ENCODE assay signal across 8 cellular contexts in the genomic region with DNA sequence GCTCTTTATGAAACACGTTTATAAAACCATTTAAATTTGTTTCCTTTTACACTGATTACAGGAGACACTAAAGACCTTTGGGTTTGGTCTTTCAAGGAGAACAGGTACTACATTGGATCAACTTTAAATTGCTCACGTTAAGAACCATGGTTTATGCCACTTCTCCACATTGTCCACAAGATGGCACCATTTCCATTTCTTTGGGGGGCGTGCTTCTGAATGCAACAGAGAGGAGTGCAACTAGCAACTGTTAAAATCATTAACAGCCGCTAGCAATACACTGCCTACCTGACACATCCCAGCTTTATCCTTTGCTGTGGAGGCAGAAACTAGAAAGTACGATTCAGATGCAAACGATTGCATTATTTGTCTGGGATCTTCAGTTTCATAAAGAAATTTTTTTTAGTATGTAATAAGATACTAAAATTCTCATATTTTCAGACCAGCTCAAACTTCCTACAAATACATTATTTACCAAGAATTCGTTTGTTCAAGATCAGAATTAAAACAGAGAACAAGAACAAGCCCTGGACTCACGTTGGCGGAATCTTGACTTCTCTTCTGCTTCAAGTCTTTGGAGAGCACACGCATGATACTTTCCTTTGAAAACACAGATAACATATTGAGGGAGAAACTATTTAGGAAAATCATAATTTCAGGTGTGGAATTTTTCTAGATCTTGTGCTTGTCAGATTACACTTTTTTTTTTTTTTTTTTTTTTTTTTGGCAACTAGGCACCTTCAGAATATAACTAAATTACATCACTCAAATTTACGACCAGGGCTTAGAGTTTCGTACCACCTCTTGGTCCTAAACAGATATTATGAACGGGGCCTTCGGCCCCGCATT. TPM values are rescaled to one million over a fixed set of nuclear protein-coding genes. Genes with fewer than 3 reads are reported as not detected.
A peak's percentile ranks its signal among the peaks of the same experiment; 100 is the strongest.
DNase-seq lines count a peak whose midpoint lies in the region; ATAC-seq, FAIRE-seq and TF ChIP-seq lines count a peak whose summit lies in the region.

No MANE protein-coding gene starts in this region.

- no peak overlapping the region for H3K4ac ChIP-seq in H1 (replicated peaks; ENCODE audit: insufficient read length, low read depth, low read length)

- H3K14ac ChIP-seq in H1 (ENCODE audit: insufficient read length), result no peak overlapping the region

- TF ChIP-seq CTCF in activated CD8-positive, alpha-beta T cell treated with anti-CD3 and anti-CD28 coated beads for 36 hours (IDR thresholded peaks at IDR 0.05), result peak; percentile 83
- peak in 2 of 3 experiments; percentile 79; a peak in 3 of 4 replicates for TF ChIP-seq CTCF in H1 (IDR thresholded peaks at IDR 0.05; ENCODE audit: control extremely low read depth in 1 of 3, insufficient read depth in 1 of 3, low read depth in 1 of 3, low read length in 3 of 3)

- H4K8ac ChIP-seq in H1 (ENCODE audit: extremely low read depth, insufficient read depth, low read length), result no peak overlapping the region

- no peak overlapping the region for H3K23ac ChIP-seq in H1 (ENCODE audit: insufficient read length)

- no peak overlapping the region for H2BK15ac ChIP-seq in H1 (ENCODE audit: low read length)

- no peak overlapping the region for H3K56ac ChIP-seq in H1 (replicated peaks; ENCODE audit: insufficient read length, low read depth, low read length)

- peak overlapping the region; percentile 88 to 94 for H3K4me2 ChIP-seq in H1 (ENCODE audit: insufficient read depth in 1 of 2, low read depth in 2 of 2, low read length in 2 of 2)

- H3K4me1 Mint-ChIP-seq in activated CD8-positive, alpha-beta T cell treated with anti-CD3 and anti-CD28 coated beads for 36 hours (ENCODE audit: low read depth), result peaks cover 35% of the 10 kb centered on the region
- peaks cover 33% of the 10 kb centered on the region for H3K4me1 Mint-ChIP-seq in stimulated activated effector memory CD8-positive, alpha-beta T cell treated with anti-CD3 and anti-CD28 coated beads, Interleukin-12 subunit alpha, Interleukin-12 subunit beta, amount 100 ng/mL, for 72 hours

- H2BK20ac ChIP-seq in H1 (ENCODE audit: low read length), result no peak overlapping the region

- H2BK12ac ChIP-seq in H1 (ENCODE audit: low read depth, low read length), result no peak overlapping the region

- CTCF ChIA-PET in activated CD8-positive, alpha-beta T cell treated with anti-CD3 and anti-CD28 coated beads for 36 hours (lab: Charles Lee), result interaction anchor here (0.6 to 3.8 kb wide), 24 partner anchors 10 to 519 kb away, joined by 3 to 51 read pairs (median 4); partner anchors contain the start of genes CCNO, DHX29, GPX8 and MCIDAS
- CTCF ChIA-PET in H1 (lab: Charles Lee; ENCODE audit: partially characterized antibody), result interaction anchor here (0.6 to 9.0 kb wide), 9 partner anchors 9 to 1421 kb away, joined by 3 to 143 read pairs (median 4); partner anchors contain the start of genes CCNO, GPX8 and MCIDAS

- H3K36me3 ChIP-seq in H1 (ENCODE audit: control insufficient read depth in 2 of 4, insufficient read depth in 4 of 4, low read length in 3 of 4), result no peaks in the 10 kb centered on the region

- H2AFZ ChIP-seq in H1 (ENCODE audit: low read length), result no peak overlapping the region

- peaks cover 0 to 8% (median 5%) of the 10 kb centered on the region in 4 experiments; a peak in 4 of 7 replicates for H3K4me1 ChIP-seq in H1 (replicated peaks in 1 of 4; ENCODE audit: control insufficient read depth in 3 of 4, insufficient read depth in 4 of 4, low read length in 3 of 4)

- peak overlapping the region; percentile 83 for H3K4me3 Mint-ChIP-seq in activated CD8-positive, alpha-beta T cell treated with anti-CD3 and anti-CD28 coated beads for 36 hours
- peak overlapping the region; percentile 79 for H3K4me3 Mint-ChIP-seq in stimulated activated effector memory CD8-positive, alpha-beta T cell treated with anti-CD3 and anti-CD28 coated beads, Interleukin-12 subunit alpha, Interleukin-12 subunit beta, amount 100 ng/mL, for 72 hours

- H2BK5ac ChIP-seq in H1 (ENCODE audit: low read depth, low read length), result no peak overlapping the region

- H3K9me3 Mint-ChIP-seq in activated CD8-positive, alpha-beta T cell treated with anti-CD3 and anti-CD28 coated beads for 36 hours, result no peaks in the 10 kb centered on the region
- H3K9me3 Mint-ChIP-seq in stimulated activated effector memory CD8-positive, alpha-beta T cell treated with anti-CD3 and anti-CD28 coated beads, Interleukin-12 subunit alpha, Interleukin-12 subunit beta, amount 100 ng/mL, for 72 hours, result no peaks in the 10 kb centered on the region

- in situ Hi-C loops in Caki2 (cut with HindIII; ENCODE audit: low pct_unique_long_range_greater_than_20kb, low sequenced_read_pairs), result loop anchor here (10.0 kb wide), 1 partner anchor 233 kb away; no protein-coding TSS in a partner anchor

- H3K27me3 ChIP-seq in H1 (replicated peaks in 1 of 4; ENCODE audit: control insufficient read depth in 3 of 4, extremely low read depth in 1 of 4, insufficient read depth in 3 of 4, low read length in 3 of 4), result peaks cover 24 to 48% (median 38%) of the 10 kb centered on the region in 4 experiments

- no peaks in the 10 kb centered on the region for H3K36me3 Mint-ChIP-seq in activated CD8-positive, alpha-beta T cell treated with anti-CD3 and anti-CD28 coated beads for 36 hours (ENCODE audit: low read depth)
- no peaks in the 10 kb centered on the region for H3K36me3 Mint-ChIP-seq in stimulated activated effector memory CD8-positive, alpha-beta T cell treated with anti-CD3 and anti-CD28 coated beads, Interleukin-12 subunit alpha, Interleukin-12 subunit beta, amount 100 ng/mL, for 72 hours

- 15% methylated on average over 15 of the region's 15 CpGs; no CpG with 5 or more reads in 1 of the 2 experiments for WGBS in H1 (ENCODE audit: extremely low coverage in 1 of 2, insufficient coverage in 1 of 2, insufficient read length in 1 of 2, insufficient replicate concordance in 2 of 2, low coverage in 1 of 2, low lambda C conversion rate in 2 of 2, missing lambda C conversion rate in 1 of 2), 2 experiments

- TF ChIP-seq POLR2A in H1 (IDR thresholded peaks at IDR 0.05; ENCODE audit: control extremely low read depth in 1 of 2, low read depth in 2 of 2, low read length in 2 of 2), result no peak

- DNase-seq in Caki2 (ENCODE audit: low read depth), result peak; percentile 56
- peak; percentile 27 for DNase-seq in HS-27A (ENCODE audit: low read depth)
- DNase-seq in NCI-H82 treated with DMSO at 0.1 percent for 48 hours (lab: John Stamatoyannopoulos, UW; ENCODE audit: unreplicated experiment), result peak; percentile 45
- DNase-seq in activated CD8-positive, alpha-beta T cell treated with anti-CD3 and anti-CD28 coated beads for 36 hours, result peak; percentile 70
- DNase-seq in H1 (ENCODE audit: low read depth in 1 of 2, low spot score in 2 of 2), result no peak
- peak; percentile 78 for DNase-seq in midbrain (lab: John Stamatoyannopoulos, UW)
- DNase-seq in stimulated activated effector memory CD8-positive, alpha-beta T cell treated with anti-CD3 and anti-CD28 coated beads, Interleukin-12 subunit alpha, Interleukin-12 subunit beta, amount 100 ng/mL, for 72 hours (ENCODE audit: low spot score in 2 of 2), result peak; percentile 30 to 68

- H3K27me3 Mint-ChIP-seq in activated CD8-positive, alpha-beta T cell treated with anti-CD3 and anti-CD28 coated beads for 36 hours, result peaks cover 49% of the 10 kb centered on the region

- H3K27ac Mint-ChIP-seq in activated CD8-positive, alpha-beta T cell treated with anti-CD3 and anti-CD28 coated beads for 36 hours, result no peak overlapping the region
- H3K27ac Mint-ChIP-seq in stimulated activated effector memory CD8-positive, alpha-beta T cell treated with anti-CD3 and anti-CD28 coated beads, Interleukin-12 subunit alpha, Interleukin-12 subunit beta, amount 100 ng/mL, for 72 hours, result no peak overlapping the region

- H4K91ac ChIP-seq in H1 (replicated peaks; ENCODE audit: insufficient read length, low read length), result no peak overlapping the region

- no peak overlapping the region for H3K27ac ChIP-seq in H1 (ENCODE audit: low read depth, low read length)

- TF ChIP-seq RAD21 in H1 (IDR thresholded peaks at IDR 0.05 in 1 of 2, conservative IDR thresholded peaks at IDR 0.05 in 1 of 2; ENCODE audit: low read depth in 2 of 2, low read length in 2 of 2), result peak; percentile 95

- H4K5ac ChIP-seq in H1 (ENCODE audit: insufficient read length, low read depth, low read length), result no peak overlapping the region

- TF ChIP-seq EP300 in H1 (IDR thresholded peaks at IDR 0.05; ENCODE audit: borderline replicate concordance in 1 of 2, low read depth in 2 of 2, low read length in 2 of 2), result no peak

- H2AK5ac ChIP-seq in H1 (ENCODE audit: low read depth, low read length), result no peak overlapping the region

- H3K23me2 ChIP-seq in H1 (ENCODE audit: low read depth, low read length), result peaks cover 11% of the 10 kb centered on the region

- POLR2A ChIA-PET in activated CD8-positive, alpha-beta T cell treated with anti-CD3 and anti-CD28 coated beads for 36 hours (lab: Charles Lee), result interaction anchor here (0.5 to 1.4 kb wide), 2 partner anchors 10 to 292 kb away, joined by 3 to 4 read pairs; no protein-coding TSS in a partner anchor
- POLR2A ChIA-PET in H1 (lab: Charles Lee; ENCODE audit: partially characterized antibody), result interaction anchor here (0.9 to 1.2 kb wide), 2 partner anchors 13 to 48 kb away, joined by 3 read pairs; partner anchors contain the start of gene GPX8

- H3K4me3 ChIP-seq in H1 (ENCODE audit: extremely low read depth in 1 of 4, insufficient read depth in 2 of 4, low read depth in 3 of 4, low read length in 4 of 4), result peak overlapping the region; percentile 29 to 58 (median 42); a peak in 7 of 8 replicates

- peak; percentile 56 for ATAC-seq in GM21360 (IDR thresholded peaks at IDR 0.05; ENCODE audit: unreplicated experiment)
- ATAC-seq in activated CD8-positive, alpha-beta T cell treated with anti-CD3 and anti-CD28 coated beads for 36 hours, result peak; percentile 77
- ATAC-seq in stimulated activated effector memory CD8-positive, alpha-beta T cell treated with anti-CD3 and anti-CD28 coated beads, Interleukin-12 subunit alpha, Interleukin-12 subunit beta, amount 100 ng/mL, for 72 hours, result peak; percentile 74

- no peaks in the 10 kb centered on the region for H3K79me2 ChIP-seq in H1 (ENCODE audit: control insufficient read depth in 1 of 2, insufficient read depth in 2 of 2, low read length in 2 of 2)

- intact Hi-C loops in activated CD8-positive, alpha-beta T cell treated with anti-CD3 and anti-CD28 coated beads for 36 hours (cut with micrococcal nuclease), result loop anchor here (5.0 kb wide), 3 partner anchors 60 to 520 kb away; partner anchors contain the start of genes CCNO, DHX29 and MTREX

- H2BK120ac ChIP-seq in H1 (replicated peaks; ENCODE audit: low read depth, low read length), result no peak overlapping the region

- FAIRE-seq in H1 (lab: Jason Lieb, UNC), result peak; percentile 94

- H3K79me1 ChIP-seq in H1 (ENCODE audit: low read depth, low read length), result no peaks in the 10 kb centered on the region

- peaks cover 5 to 9% of the 10 kb centered on the region in 2 experiments for H4K20me1 ChIP-seq in H1 (replicated peaks in 1 of 2; ENCODE audit: control insufficient read depth in 1 of 2, insufficient read depth in 2 of 2, low read length in 2 of 2)

- no peak overlapping the region for H3K18ac ChIP-seq in H1 (ENCODE audit: extremely low read depth, low read length)

- H3K9me3 ChIP-seq in H1 (ENCODE audit: insufficient read depth in 2 of 2, low read depth in 1 of 2, low read length in 1 of 2), result no peaks in the 10 kb centered on the region

- H3K9ac ChIP-seq in H1 (replicated peaks in 1 of 4; ENCODE audit: extremely low read depth in 1 of 4, low read depth in 3 of 4, low read length in 3 of 4), result no peak overlapping the region

RNA-seq across cellular contexts. Expression of gene CDC20B, which starts 0.7 kb away (rescaled TPM):
- total RNA-seq in Caki2 (2014; rRNA removed; shearing (Covaris generic); ENCODE audit: low replicate concordance), result not detected in 2 replicates
- not detected for total RNA-seq in activated CD8-positive, alpha-beta T cell treated with anti-CD3 and anti-CD28 coated beads for 36 hours
- total RNA-seq in H1 (2021; fragmentation: NEBNext Ultra II Directional; extraction: Animal tissue kit (Norgen Biotek cat#: 25700)), result not detected in 2 replicates
- 0.06 and 0.08 TPM in 2 replicates for polyA plus RNA-seq in H1 (2011; rRNA removed)
- 0.06 TPM for polyA plus RNA-seq in H1 (2011; cell fraction: cytosol; rRNA removed)
- polyA plus RNA-seq in H1 (2011; cell fraction: nucleus; rRNA removed), result 0.07 TPM
- polyA plus RNA-seq in H1 (2012, experiment 1 of 2), result 0.09 to 0.15 TPM in 2 of 4 replicates, not detected in the others
- polyA plus RNA-seq in H1 (2012, experiment 2 of 2), result not detected
- 0.04 TPM for polyA plus RNA-seq in H1 (2013, experiment 1 of 2)
- polyA plus RNA-seq in H1 (2013, experiment 2 of 2), result 0.04 TPM
- 0.13 and 0.15 TPM in 2 replicates for polyA minus RNA-seq in H1 (2011; rRNA and poly(A)+ RNA removed)
- not detected for polyA minus RNA-seq in H1 (2011; cell fraction: cytosol; rRNA and poly(A)+ RNA removed)
- polyA minus RNA-seq in H1 (2011; cell fraction: nucleus; rRNA and poly(A)+ RNA removed), result not detected

RNA-seq across cellular contexts. Expression of gene GPX8, which starts 12.3 kb away (rescaled TPM):
- 29.6 and 49.3 TPM in 2 replicates for total RNA-seq in Caki2 (2014; rRNA removed; shearing (Covaris generic); ENCODE audit: low replicate concordance)
- total RNA-seq in activated CD8-positive, alpha-beta T cell treated with anti-CD3 and anti-CD28 coated beads for 36 hours, result not detected
- 55.5 and 60.4 TPM in 2 replicates for total RNA-seq in H1 (2021; fragmentation: NEBNext Ultra II Directional; extraction: Animal tissue kit (Norgen Biotek cat#: 25700))
- 11.2 and 19.5 TPM in 2 replicates for polyA plus RNA-seq in H1 (2011; rRNA removed)
- polyA plus RNA-seq in H1 (2011; cell fraction: cytosol; rRNA removed), result 25.7 TPM
- polyA plus RNA-seq in H1 (2011; cell fraction: nucleus; rRNA removed), result 10.0 TPM
- 24.8 to 52.1 TPM (median 30.5 TPM) in 4 replicates for polyA plus RNA-seq in H1 (2012, experiment 1 of 2)
- polyA plus RNA-seq in H1 (2012, experiment 2 of 2), result 3.3 TPM
- 77.7 TPM for polyA plus RNA-seq in H1 (2013, experiment 1 of 2)
- 93.7 TPM for polyA plus RNA-seq in H1 (2013, experiment 2 of 2)
- 34.4 and 36.4 TPM in 2 replicates for polyA minus RNA-seq in H1 (2011; rRNA and poly(A)+ RNA removed)
- polyA minus RNA-seq in H1 (2011; cell fraction: cytosol; rRNA and poly(A)+ RNA removed), result 14.2 TPM
- polyA minus RNA-seq in H1 (2011; cell fraction: nucleus; rRNA and poly(A)+ RNA removed), result 31.5 TPM

RNA-seq across cellular contexts. Expression of gene MCIDAS, which starts 54.8 kb away (rescaled TPM):
- 0.68 and 5.6 TPM in 2 replicates for total RNA-seq in Caki2 (2014; rRNA removed; shearing (Covaris generic); ENCODE audit: low replicate concordance)
- total RNA-seq in activated CD8-positive, alpha-beta T cell treated with anti-CD3 and anti-CD28 coated beads for 36 hours, result under 1 TPM in 1 of 2 experiments, not detected in 1; 0.18 TPM
- not detected in 2 replicates for total RNA-seq in H1 (2021; fragmentation: NEBNext Ultra II Directional; extraction: Animal tissue kit (Norgen Biotek cat#: 25700))
- polyA plus RNA-seq in H1 (2011; rRNA removed), result 0.15 and 0.17 TPM in 2 replicates
- polyA plus RNA-seq in H1 (2011; cell fraction: cytosol; rRNA removed), result 0.12 TPM
- 0.41 TPM for polyA plus RNA-seq in H1 (2011; cell fraction: nucleus; rRNA removed)
- 0.11 to 0.16 TPM (median 0.15 TPM) in 3 of 4 replicates, not detected in the other for polyA plus RNA-seq in H1 (2012, experiment 1 of 2)
- not detected for polyA plus RNA-seq in H1 (2012, experiment 2 of 2)
- not detected for polyA plus RNA-seq in H1 (2013, experiment 1 of 2)
- 0.04 TPM for polyA plus RNA-seq in H1 (2013, experiment 2 of 2)
- not detected in 2 replicates for polyA minus RNA-seq in H1 (2011; rRNA and poly(A)+ RNA removed)
- polyA minus RNA-seq in H1 (2011; cell fraction: cytosol; rRNA and poly(A)+ RNA removed), result not detected
- polyA minus RNA-seq in H1 (2011; cell fraction: nucleus; rRNA and poly(A)+ RNA removed), result 0.40 TPM

Comparison
In these comparisons a context has a peak if more than half of its experiments do, and no peak if none do; other contexts are left out.
1. DNase-seq: peak in Caki2 (single experiment), HS-27A (single experiment), NCI-H82 treated with DMSO at 0.1 percent for 48 hours (single experiment), activated CD8-positive, alpha-beta T cell treated with anti-CD3 and anti-CD28 coated beads for 36 hours (single experiment), midbrain (single experiment) and stimulated activated effector memory CD8-positive, alpha-beta T cell treated with anti-CD3 and anti-CD28 coated beads, Interleukin-12 subunit alpha, Interleukin-12 subunit beta, amount 100 ng/mL, for 72 hours (2 of 2); none in H1 (0 of 2).
2. RNA of gene GPX8, which starts 12.3 kb away (total RNA-seq): 55.5 to 60.4 TPM in H1 and 29.6 to 49.3 TPM in Caki2; not detected in activated CD8-positive, alpha-beta T cell treated with anti-CD3 and anti-CD28 coated beads for 36 hours; every median in the first group is over 10 times any median in the second.
3. Peak in every context shown above with its lines, with median percentiles within 50 percentile points of each other: ATAC-seq.